26 cellular contexts compared by ENCODE assay signal in genomic region chr6:3516094-3516493, GRCh38. TPM values are rescaled to one million over a fixed set of nuclear protein-coding genes. Genes with fewer than 3 reads are reported as not detected.
DNase-seq lines count a peak whose midpoint lies in the region; ATAC-seq and TF ChIP-seq lines count a peak whose summit lies in the region.
"Had no signal": no experiment of that assay in that cellular context is flagged by ENCODE, and none has a peak within 500 bp of the region (broad histone marks: within the 10 kb centered on the region; RNA-seq: fewer than 3 reads in every experiment).

No MANE protein-coding gene starts in this region.

- H3K27me3 ChIP-seq in adipocyte (replicated peaks; ENCODE audit: control insufficient read depth, insufficient read depth, low read length) (no peaks in the 10 kb centered on the region), left lung (no peaks in the 10 kb centered on the region)
- H3K27me3 ChIP-seq: uterus had no signal

- peak; percentile 10 for ATAC-seq in mucosa of descending colon
- no peak for ATAC-seq in HG02623 (IDR thresholded peaks at IDR 0.05; ENCODE audit: unreplicated experiment)
- ATAC-seq in left lung = no peak
- no peak for ATAC-seq in GM19463 (IDR thresholded peaks at IDR 0.05; ENCODE audit: unreplicated experiment)
- ATAC-seq: esophagus mucosa; stimulated activated effector memory CD8-positive, alpha-beta T cell treated with anti-CD3 and anti-CD28 coated beads, Interleukin-12 subunit alpha, Interleukin-12 subunit beta, amount 100 ng/mL, for 72 hours; WTC11 had no signal

- TF ChIP-seq CTCF in mucosa of descending colon (IDR thresholded peaks at IDR 0.05) = no peak
- TF ChIP-seq CTCF in left lung (IDR thresholded peaks at IDR 0.05) = no peak

- no peaks in the 10 kb centered on the region for H3K36me3 ChIP-seq in adipocyte (ENCODE audit: control insufficient read depth, insufficient read depth, low read length, severe bottlenecking)
- no peaks in the 10 kb centered on the region for H3K36me3 ChIP-seq in mucosa of descending colon (ENCODE audit: low read depth)
- H3K36me3 ChIP-seq in left lung = no peaks in the 10 kb centered on the region
- H3K36me3 ChIP-seq: uterus had no signal

- no peak overlapping the region for H3K27ac ChIP-seq in left lung
- H3K27ac ChIP-seq: SK-N-MC, skin epidermis, uterus had no signal

- intact Hi-C loops in mucosa of descending colon (cut with DNase I, micrococcal nuclease) = no loop called here
- intact Hi-C loops in left lung (cut with DNase I) = no loop called here

- H3K4me1 ChIP-seq in adipocyte (ENCODE audit: control insufficient read depth, insufficient read depth, low read length) (peaks cover 38% of the 10 kb centered on the region), mucosa of descending colon (ENCODE audit: low read depth) (no peaks in the 10 kb centered on the region), left lung (no peaks in the 10 kb centered on the region)
- H3K4me1 ChIP-seq: uterus had no signal

- H3K9me3 ChIP-seq in adipocyte (ENCODE audit: control insufficient read depth, low read length) = no peaks in the 10 kb centered on the region
- H3K9me3 ChIP-seq in mucosa of descending colon = no peaks in the 10 kb centered on the region
- H3K9me3 ChIP-seq in left lung = no peaks in the 10 kb centered on the region
- H3K9me3 ChIP-seq: uterus had no signal

- H3K4me3 ChIP-seq in adipocyte (ENCODE audit: low read length) = no peak overlapping the region
- no peak overlapping the region for H3K4me3 ChIP-seq in mucosa of descending colon
- no peak overlapping the region for H3K4me3 ChIP-seq in left lung
- H3K4me3 ChIP-seq: SK-N-MC, skin epidermis, uterus had no signal

- peak; percentile 45 for DNase-seq in NCI-H748 (lab: John Stamatoyannopoulos, UW; ENCODE audit: unreplicated experiment)
- no peak for DNase-seq in NCI-H748 treated with DMSO at 0.1 percent for 48 hours (lab: John Stamatoyannopoulos, UW)
- DNase-seq in HT-29 (ENCODE audit: low spot score) = peak; percentile 12
- DNase-seq in adipocyte (ENCODE audit: low read depth) = peak; percentile 31
- DNase-seq in mucosa of descending colon = no peak
- DNase-seq in left lung = no peak
- DNase-seq: ACHN; activated CD4-positive, alpha-beta T cell treated with anti-CD3 and anti-CD28 coated beads, Interleukin-2, amount 50 U/mL, for 48 hours; activated CD8-positive, alpha-beta memory T cell treated with anti-CD3 and anti-CD28 coated beads, Interleukin-2, amount 50 U/mL, for 48 hours; activated naive CD8-positive, alpha-beta T cell treated with anti-CD3 and anti-CD28 coated beads, Interleukin-2, amount 10 ng/mL, durations not matched to agents 7 days and 5 days; C1 segment of cervical spinal cord; Calu3; effector memory CD4-positive, alpha-beta T cell; GF-D8; NCI-H1417 treated with DMSO at 0.1 percent for 48 hours; NK-92 treated with Interleukin-12 subunit alpha and Interleukin-12 subunit beta, amount 100 ng/mL, for 24 hours; RPMI8226; stimulated activated CD4-positive, alpha-beta T cell treated with anti-CD3 and anti-CD28 coated beads, Interleukin-2, amount 100 ng/mL, for 24 hours; uterus had no signal

- no peak overlapping the region for H3K9ac ChIP-seq in adipocyte (ENCODE audit: low read length)

RNA-seq across cellular contexts. Expression of gene SLC22A23, which starts 59.2 kb away (rescaled TPM):
- total RNA-seq in HT-29 (2014; rRNA removed; shearing (Covaris generic)) = 7.5 and 10.8 TPM in 2 replicates
- total RNA-seq in mucosa of descending colon (100 to 1,000 TPM in 1 of 3 donors, 10 to 100 TPM in 2; 61.5 to 160 (median 74.7) TPM), left lung (10 to 100 TPM; 24.4 to 25.7 TPM)

Comparison
In these comparisons a context has a peak if more than half of its experiments do, and no peak if none do; other contexts are left out.
1. DNase-seq: peak in NCI-H748 (single experiment), HT-29 (single experiment) and adipocyte (single experiment); none in NCI-H748 treated with DMSO at 0.1 percent for 48 hours (single experiment), mucosa of descending colon (0 of 3) and left lung (0 of 2).